Comparison of ENCODE assay signal across 15 cellular contexts in the genomic region with DNA sequence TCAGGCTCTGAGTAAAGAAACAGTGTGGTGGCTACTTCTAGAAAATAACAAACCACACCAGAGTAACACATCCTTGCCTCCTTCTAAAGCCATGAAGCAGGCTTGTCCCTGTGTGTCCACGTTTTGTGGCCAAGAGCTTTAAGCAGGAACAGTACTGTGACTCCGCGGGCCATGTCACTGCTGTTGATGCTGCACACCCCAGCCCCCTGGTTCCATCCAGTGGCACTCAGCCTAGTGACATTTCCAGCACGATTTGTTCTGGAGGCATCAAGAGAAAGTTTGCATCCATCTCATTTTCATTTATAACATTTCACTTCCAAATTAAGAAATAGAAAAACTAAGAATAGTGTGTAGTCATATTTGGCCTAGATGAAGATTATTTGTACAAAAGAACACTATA.
DNase-seq lines count a peak whose midpoint lies in the region; ATAC-seq lines count a peak whose summit lies in the region.
"Had no signal": no experiment of that assay in that cellular context is flagged by ENCODE, and none has a peak within 500 bp of the region (broad histone marks: within the 10 kb centered on the region; RNA-seq: fewer than 3 reads in every experiment).

No MANE protein-coding gene starts in this region.

- H3K9me3 Mint-ChIP-seq in activated naive CD8-positive, alpha-beta T cell treated with anti-CD3 and anti-CD28 coated beads for 36 hours: no peaks in the 10 kb centered on the region

- peak overlapping the region; percentile 58 for H3K27ac ChIP-seq in cingulate gyrus (ENCODE audit: low read depth, low read length)
- peak overlapping the region; percentile 86 for H3K27ac ChIP-seq in substantia nigra (ENCODE audit: low read depth, low read length, poor library complexity, severe bottlenecking)

- DNase-seq in medulla oblongata (ENCODE audit: extremely low spot score) (peak; percentile 29), substantia nigra (lab: John Stamatoyannopoulos, UW) (peak in 4 of 49 donors; percentile 20 to 58 (median 24)), Kasumi-1 (lab: John Stamatoyannopoulos, UW) (no peak)
- no peak for DNase-seq in activated naive CD8-positive, alpha-beta T cell treated with anti-CD3 and anti-CD28 coated beads for 36 hours
- DNase-seq: Calu3; CD4-positive, alpha-beta memory T cell; COR-L47; DMS53; DMS79 treated with DMSO at 0.1 percent for 48 hours; GF-D8; GOT3; HFFc6 had no signal

- no peak overlapping the region for H3K4me3 Mint-ChIP-seq in activated naive CD8-positive, alpha-beta T cell treated with anti-CD3 and anti-CD28 coated beads for 36 hours
- H3K4me3 Mint-ChIP-seq: CD4-positive, alpha-beta memory T cell; HFFc6 had no signal

- H3K27me3 Mint-ChIP-seq in activated naive CD8-positive, alpha-beta T cell treated with anti-CD3 and anti-CD28 coated beads for 36 hours: peaks cover 32% of the 10 kb centered on the region

- ATAC-seq in HG03457 (IDR thresholded peaks at IDR 0.05; ENCODE audit: unreplicated experiment) (no peak), HG02642 (IDR thresholded peaks at IDR 0.05; ENCODE audit: poor library complexity, unreplicated experiment) (no peak)

- no peaks in the 10 kb centered on the region for H3K4me1 Mint-ChIP-seq in activated naive CD8-positive, alpha-beta T cell treated with anti-CD3 and anti-CD28 coated beads for 36 hours
- H3K4me1 Mint-ChIP-seq: CD4-positive, alpha-beta memory T cell had no signal

- no peak overlapping the region for H3K27ac Mint-ChIP-seq in activated naive CD8-positive, alpha-beta T cell treated with anti-CD3 and anti-CD28 coated beads for 36 hours
- H3K27ac Mint-ChIP-seq: CD4-positive, alpha-beta memory T cell; HFFc6 had no signal

- H3K36me3 Mint-ChIP-seq in activated naive CD8-positive, alpha-beta T cell treated with anti-CD3 and anti-CD28 coated beads for 36 hours: no peaks in the 10 kb centered on the region
